ENCODE assay signal across 12 cellular contexts in genomic region chr20:34403908-34404307, GRCh38. TPM values are rescaled to one million over a fixed set of nuclear protein-coding genes. Genes with fewer than 3 reads are reported as not detected.
DNase-seq lines count a peak whose midpoint lies in the region; ATAC-seq and TF ChIP-seq lines count a peak whose summit lies in the region.
"Had no signal": no experiment of that assay in that cellular context is flagged by ENCODE, and none has a peak within 500 bp of the region (broad histone marks: within the 10 kb centered on the region; RNA-seq: fewer than 3 reads in every experiment).

No MANE protein-coding gene starts in this region.

- CTCF ChIA-PET in Calu3 (lab: Charles Lee) = interaction anchor here (0.6 kb wide), 2 partner anchors 91 to 956 kb away, joined by 4 to 7 read pairs; no protein-coding TSS in a partner anchor
- CTCF ChIA-PET in CD8-positive, alpha-beta T cell (lab: Charles Lee) = no interaction called here

- peaks cover 63% of the 10 kb centered on the region for H3K4me1 Mint-ChIP-seq in Calu3 (ENCODE audit: low read depth, unreplicated experiment)
- peaks cover 63% of the 10 kb centered on the region for H3K4me1 Mint-ChIP-seq in CD8-positive, alpha-beta T cell (ENCODE audit: low read depth)

- peak overlapping the region; percentile 32 for H3K27ac ChIP-seq in hepatocyte
- H3K27ac ChIP-seq in CD8-positive, alpha-beta T cell (ENCODE audit: low read depth, low read length) = no peak overlapping the region

- no peak for TF ChIP-seq CTCF in Calu3 (IDR thresholded peaks at IDR 0.05; ENCODE audit: unreplicated experiment)
- no peak for TF ChIP-seq CTCF in hepatocyte (IDR thresholded peaks at IDR 0.05; ENCODE audit: poor library complexity)
- no peak for TF ChIP-seq CTCF in CD8-positive, alpha-beta T cell (IDR thresholded peaks at IDR 0.05)

- no peak overlapping the region for H3K4me2 ChIP-seq in hepatocyte

- DNase-seq in Calu3 (no peak), NAMALWA (ENCODE audit: low spot score) (peak; percentile 87), hepatocyte (ENCODE audit: low spot score) (no peak), MG63 (no peak), NCI-H146 (lab: John Stamatoyannopoulos, UW) (no peak), HK-2 (ENCODE audit: unreplicated experiment) (no peak)
- no peak for DNase-seq in CD8-positive, alpha-beta T cell
- DNase-seq: midbrain, NCI-H1417 treated with DMSO at 0.1 percent for 48 hours had no signal

- H3K36me3 ChIP-seq in hepatocyte (replicated peaks; ENCODE audit: insufficient read depth, low read depth) = no peaks in the 10 kb centered on the region
- peaks cover 34% of the 10 kb centered on the region for H3K36me3 ChIP-seq in MG63
- peaks cover 4% of the 10 kb centered on the region for H3K36me3 ChIP-seq in CD8-positive, alpha-beta T cell (ENCODE audit: insufficient read depth, low read length)

- peaks cover 46% of the 10 kb centered on the region for H3K36me3 Mint-ChIP-seq in Calu3 (ENCODE audit: insufficient read depth, unreplicated experiment)
- H3K36me3 Mint-ChIP-seq in CD8-positive, alpha-beta T cell = peaks cover 45% of the 10 kb centered on the region

- H3K79me2 ChIP-seq in hepatocyte = peaks cover 99% of the 10 kb centered on the region

- H3K9me2 ChIP-seq in hepatocyte (replicated peaks; ENCODE audit: insufficient read depth) = no peaks in the 10 kb centered on the region

- H3K27ac Mint-ChIP-seq in Calu3 (ENCODE audit: unreplicated experiment) = peak overlapping the region; percentile 0
- H3K27ac Mint-ChIP-seq in CD8-positive, alpha-beta T cell = no peak overlapping the region

- H3K27me3 ChIP-seq in hepatocyte (no peaks in the 10 kb centered on the region), MG63 (no peaks in the 10 kb centered on the region)
- no peaks in the 10 kb centered on the region for H3K27me3 ChIP-seq in CD8-positive, alpha-beta T cell (ENCODE audit: insufficient read depth, low read length)

- H2AFZ ChIP-seq in hepatocyte = no peak overlapping the region

- 100% methylated on average over 1 of the region's 1 CpG for WGBS in hepatocyte (ENCODE audit: low lambda C conversion rate, missing lambda C conversion rate)

- H3K27me3 Mint-ChIP-seq in Calu3 (ENCODE audit: unreplicated experiment) = no peaks in the 10 kb centered on the region
- no peaks in the 10 kb centered on the region for H3K27me3 Mint-ChIP-seq in CD8-positive, alpha-beta T cell (ENCODE audit: low read depth)

- POLR2A ChIA-PET in CD8-positive, alpha-beta T cell (lab: Charles Lee) = no interaction called here

- BruUV-seq in Calu3 (replicated peaks; lab: Mats Ljungman, UMichigan) = no TSS peak

- peaks cover 68% of the 10 kb centered on the region for H4K20me1 ChIP-seq in hepatocyte (ENCODE audit: insufficient read depth, poor library complexity, severe bottlenecking)

- intact Hi-C loops in Calu3 (cut with micrococcal nuclease; ENCODE audit: unreplicated experiment) = no loop called here
- intact Hi-C loops in CD8-positive, alpha-beta T cell (cut with DNase I, micrococcal nuclease) = no loop called here

- H3K9me3 Mint-ChIP-seq in Calu3 (ENCODE audit: low read depth, unreplicated experiment) = no peaks in the 10 kb centered on the region
- H3K9me3 Mint-ChIP-seq in CD8-positive, alpha-beta T cell = no peaks in the 10 kb centered on the region

- no peak overlapping the region for H3K4me3 Mint-ChIP-seq in Calu3 (ENCODE audit: low read depth, unreplicated experiment)
- H3K4me3 Mint-ChIP-seq in CD8-positive, alpha-beta T cell = no peak overlapping the region

- peaks cover 10% of the 10 kb centered on the region for H3K4me1 ChIP-seq in hepatocyte (ENCODE audit: insufficient read depth)
- H3K4me1 ChIP-seq in CD8-positive, alpha-beta T cell (ENCODE audit: insufficient read depth, low read length) = peaks cover 27% of the 10 kb centered on the region

- H3K9me3 ChIP-seq in hepatocyte (ENCODE audit: low read depth) (no peaks in the 10 kb centered on the region), MG63 (no peaks in the 10 kb centered on the region)
- no peaks in the 10 kb centered on the region for H3K9me3 ChIP-seq in CD8-positive, alpha-beta T cell (ENCODE audit: low read length)
- H3K9me3 ChIP-seq: HAP-1 had no signal

- H3K4me3 ChIP-seq in hepatocyte (no peak overlapping the region), MG63 (no peak overlapping the region)
- no peak overlapping the region for H3K4me3 ChIP-seq in CD8-positive, alpha-beta T cell (ENCODE audit: low read depth, low read length)
- H3K4me3 ChIP-seq: HAP-1 had no signal

- peak; percentile 66 for ATAC-seq in GM19351 (IDR thresholded peaks at IDR 0.05; ENCODE audit: unreplicated experiment)
- no peak for ATAC-seq in CD8-positive, alpha-beta T cell
- ATAC-seq: sciatic nerve had no signal

RNA-seq across cellular contexts. Expression of gene ITCH, which starts 40.8 kb away (rescaled TPM):
- total RNA-seq in Calu3 (2022) (90.1 and 91.6 TPM in 2 replicates), hepatocyte (55.6 and 61.2 TPM in 2 replicates)
- polyA plus RNA-seq in hepatocyte = 18.2 and 22.1 TPM in 2 replicates
- 26.2 and 47.8 TPM in 2 replicates for total RNA-seq in MG63 (2014; rRNA removed; shearing (Covaris generic); ENCODE audit: low replicate concordance)
- 10 to 100 TPM; 50.4 to 55.2 TPM for total RNA-seq in CD8-positive, alpha-beta T cell
